ENCODE assay signal across 9 cellular contexts in the genomic region with DNA sequence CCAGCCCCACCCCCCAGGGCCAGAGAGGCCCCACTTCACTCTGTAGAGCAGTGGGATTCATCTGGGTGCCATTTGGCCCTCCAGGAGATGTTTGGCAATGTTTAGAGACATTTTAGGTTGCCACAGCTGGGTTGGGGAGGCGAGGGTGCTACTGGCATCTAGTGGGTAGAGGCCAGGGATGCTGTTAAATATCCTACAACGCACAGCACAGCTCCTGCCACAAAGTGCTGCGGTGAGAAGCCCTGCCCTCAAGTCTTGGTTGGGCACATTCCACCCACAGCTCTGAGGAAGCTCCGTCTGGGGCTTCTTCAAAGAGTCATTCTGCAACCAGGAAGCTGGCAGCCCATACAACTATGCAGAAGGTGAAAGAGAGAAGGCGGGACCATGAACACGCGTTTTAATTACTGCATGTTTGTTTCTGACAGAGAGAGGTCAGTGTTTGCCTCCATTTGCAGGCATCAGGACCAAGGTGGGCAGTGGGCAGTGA. TPM values are rescaled to one million over a fixed set of nuclear protein-coding genes. Genes with fewer than 3 reads are reported as not detected.
A peak's percentile ranks its signal among the peaks of the same experiment; 100 is the strongest.
DNase-seq lines count a peak whose midpoint lies in the region; ATAC-seq, FAIRE-seq and TF ChIP-seq lines count a peak whose summit lies in the region.
"Had no signal": no experiment of that assay in that cellular context is flagged by ENCODE, and none has a peak within 500 bp of the region (broad histone marks: within the 10 kb centered on the region; RNA-seq: fewer than 3 reads in every experiment).

No MANE protein-coding gene starts in this region.

- H3K4me1 ChIP-seq in left lung, result peaks cover 0 to 55% of the 10 kb centered on the region in 2 donors
- H3K4me1 ChIP-seq in subcutaneous abdominal adipose tissue (ENCODE audit: control insufficient read depth in 5 of 5, insufficient read depth in 5 of 5, low read length in 5 of 5), result peaks cover 3 to 42% (median 21%) of the 10 kb centered on the region in 5 donors
- peaks cover 7 to 29% (median 14%) of the 10 kb centered on the region in 4 donors for H3K4me1 ChIP-seq in esophagus muscularis mucosa

- H3K27ac ChIP-seq in left lung (peak overlapping the region; percentile 71 to 87), subcutaneous abdominal adipose tissue (ENCODE audit: low read depth, low read length) (peak overlapping the region; percentile 21), esophagus muscularis mucosa (replicated peaks in 1 of 4) (no peak overlapping the region)

- H3K36me3 ChIP-seq in left lung (no peaks in the 10 kb centered on the region), subcutaneous abdominal adipose tissue (ENCODE audit: control insufficient read depth in 5 of 5, insufficient read depth in 5 of 5, low read length in 5 of 5) (no peaks in the 10 kb centered on the region), esophagus muscularis mucosa (no peaks in the 10 kb centered on the region)

- H3K9me3 ChIP-seq in left lung (no peaks in the 10 kb centered on the region), subcutaneous abdominal adipose tissue (ENCODE audit: control insufficient read depth in 5 of 5, low read length in 5 of 5) (no peaks in the 10 kb centered on the region), esophagus muscularis mucosa (no peaks in the 10 kb centered on the region)

- TF ChIP-seq EP300 in esophagus muscularis mucosa (IDR thresholded peaks at IDR 0.05), result no peak

- FAIRE-seq in H54 (lab: Jason Lieb, UNC), result no peak
- FAIRE-seq: A204.1 had no signal

- H3K27me3 ChIP-seq in left lung, result no peaks in the 10 kb centered on the region
- H3K27me3 ChIP-seq in subcutaneous abdominal adipose tissue (ENCODE audit: control insufficient read depth in 5 of 5, insufficient read depth in 4 of 5, low read length in 5 of 5), result peaks cover 0 to 2% (median 0%) of the 10 kb centered on the region in 5 donors
- H3K27me3 ChIP-seq in esophagus muscularis mucosa, result no peaks in the 10 kb centered on the region

- no peak overlapping the region for H3K9ac ChIP-seq in subcutaneous abdominal adipose tissue (ENCODE audit: low read length in 5 of 5)

- TF ChIP-seq CTCF in left lung (IDR thresholded peaks at IDR 0.05) (no peak), esophagus muscularis mucosa (IDR thresholded peaks at IDR 0.05) (no peak)

- ATAC-seq in HG03469 (IDR thresholded peaks at IDR 0.05; ENCODE audit: unreplicated experiment), result peak; percentile 39
- ATAC-seq in left lung, result peak; percentile 56

- no peak overlapping the region for H3K4me3 ChIP-seq in left lung
- no peak overlapping the region for H3K4me3 ChIP-seq in subcutaneous abdominal adipose tissue (ENCODE audit: low read depth in 1 of 5, low read length in 5 of 5)
- no peak overlapping the region for H3K4me3 ChIP-seq in esophagus muscularis mucosa

- intact Hi-C loops in left lung (cut with DNase I) (loop anchor here in 1 of 2 donors (10.0 kb wide), 1 partner anchor 118 kb away; a partner anchor contains a TSS), esophagus muscularis mucosa (cut with DNase I) (no loop called here)

- 82% methylated on average over 5 of the region's 7 CpGs for WGBS in esophagus muscularis mucosa

- peak; percentile 59 for DNase-seq in NK-92 treated with Interleukin-12 subunit alpha and Interleukin-12 subunit beta, amount 100 ng/mL, for 24 hours (lab: John Stamatoyannopoulos, UW)
- DNase-seq in NK-92 (lab: John Stamatoyannopoulos, UW; ENCODE audit: unreplicated experiment) (no peak), left lung (peak; percentile 57 to 69), esophagus muscularis mucosa (ENCODE audit: extremely low spot score) (no peak), H54 (ENCODE audit: insufficient read length, low spot score) (no peak)
- DNase-seq in activated CD8-positive, alpha-beta memory T cell treated with anti-CD3 and anti-CD28 coated beads for 4 hours (ENCODE audit: low read depth in 2 of 2), result peak; percentile 38 to 69

- no peak for TF ChIP-seq POLR2A in esophagus muscularis mucosa (IDR thresholded peaks at IDR 0.05; ENCODE audit: low read depth)
- TF ChIP-seq POLR2A in H54 (IDR thresholded peaks at IDR 0.05; ENCODE audit: low read depth, low read length), result no peak

RNA-seq across cellular contexts. Expression of a gene that starts 48.1 kb away (rescaled TPM):
- total RNA-seq in left lung, result not detected
- total RNA-seq in esophagus muscularis mucosa, result not detected

Comparison
In these comparisons a context has a peak if more than half of its experiments do, and no peak if none do; other contexts are left out.
1. DNase-seq: peak in NK-92 treated with Interleukin-12 subunit alpha and Interleukin-12 subunit beta, amount 100 ng/mL, for 24 hours (single experiment), activated CD8-positive, alpha-beta memory T cell treated with anti-CD3 and anti-CD28 coated beads for 4 hours (2 of 2) and left lung (2 of 2); none in NK-92 (single experiment), esophagus muscularis mucosa (single experiment) and H54 (single experiment).
2. H3K27ac ChIP-seq: peak in left lung (2 of 2) and subcutaneous abdominal adipose tissue (single experiment); none in esophagus muscularis mucosa (0 of 4).